In the genomic region with DNA sequence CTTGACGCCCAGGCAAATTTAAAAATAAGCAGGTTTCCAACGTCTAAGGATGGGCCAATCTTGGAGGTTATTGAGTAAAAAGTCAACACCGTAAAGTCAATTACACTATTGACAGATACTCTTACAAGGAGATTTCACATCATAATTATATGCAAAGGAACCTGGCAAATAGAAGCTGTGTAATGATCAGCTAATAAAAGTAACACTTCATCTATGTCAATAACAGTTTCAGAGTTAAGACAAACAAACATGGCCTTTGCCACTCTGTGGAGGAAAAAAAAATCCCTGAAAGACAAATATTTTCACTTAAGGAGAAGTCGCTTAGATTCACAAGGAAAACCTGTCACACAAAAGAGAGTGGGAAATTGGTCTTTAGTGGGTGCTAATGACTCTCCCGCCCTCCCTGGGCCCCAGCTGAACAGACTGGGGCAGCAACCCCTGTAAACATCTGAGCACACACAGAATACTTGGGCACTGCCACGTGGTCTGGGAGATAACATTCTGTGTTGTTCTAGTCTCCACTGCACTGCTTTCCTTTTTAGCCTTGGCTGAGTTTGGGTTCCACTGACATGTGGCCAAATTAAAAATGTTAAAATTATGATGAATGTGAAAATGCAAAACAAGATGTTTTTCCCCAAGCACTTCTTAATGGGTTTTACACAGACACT, we compare ENCODE assay signal across 1 cellular context.
TF ChIP-seq lines count a peak whose summit lies in the region.

No MANE protein-coding gene starts in this region.

TF ChIP-seq in HepG2, 621 proteins besides CTCF, POLR2A, EP300 and RAD21 (continued from another document):
- TF ChIP-seq, protein P1, sequence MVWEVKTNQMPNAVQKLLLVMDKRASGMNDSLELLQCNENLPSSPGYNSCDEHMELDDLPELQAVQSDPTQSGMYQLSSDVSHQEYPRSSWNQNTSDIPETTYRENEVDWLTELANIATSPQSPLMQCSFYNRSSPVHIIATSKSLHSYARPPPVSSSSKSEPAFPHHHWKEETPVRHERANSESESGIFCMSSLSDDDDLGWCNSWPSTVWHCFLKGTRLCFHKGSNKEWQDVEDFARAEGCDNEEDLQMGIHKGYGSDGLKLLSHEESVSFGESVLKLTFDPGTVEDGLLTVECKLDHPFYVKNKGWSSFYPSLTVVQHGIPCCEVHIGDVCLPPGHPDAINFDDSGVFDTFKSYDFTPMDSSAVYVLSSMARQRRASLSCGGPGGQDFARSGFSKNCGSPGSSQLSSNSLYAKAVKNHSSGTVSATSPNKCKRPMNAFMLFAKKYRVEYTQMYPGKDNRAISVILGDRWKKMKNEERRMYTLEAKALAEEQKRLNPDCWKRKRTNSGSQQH (CRISPR knock-in tag; IDR thresholded peaks at IDR 0.05; ENCODE audit: low read depth) = no peak
- TF ChIP-seq NR2F6 (IDR thresholded peaks at IDR 0.05) (0 out of 2 replicates have a peak, but pooled peaks have one; percentile 15), NR2F6 (CRISPR knock-in tag; IDR thresholded peaks at IDR 0.05) (no peak), SMC3 (IDR thresholded peaks at IDR 0.05; ENCODE audit: low read length) (no peak), FOXP1 (IDR thresholded peaks at IDR 0.05) (no peak), FOXP1 (CRISPR knock-in tag; IDR thresholded peaks at IDR 0.05) (peak; percentile 44; the same call in 1 of the 2 replicates), NR2F1 (CRISPR knock-in tag; IDR thresholded peaks at IDR 0.05) (no peak), ATM (IDR thresholded peaks at IDR 0.05; ENCODE audit: borderline replicate concordance) (no peak), FOXA3 (CRISPR knock-in tag; IDR thresholded peaks at IDR 0.05) (0 out of 2 replicates have a peak, but pooled peaks have one; percentile 27), FOXA1 (IDR thresholded peaks at IDR 0.05) (no peak; the same call in 1 of the 2 replicates), FOXA1 (CRISPR knock-in tag; IDR thresholded peaks at IDR 0.05) (0 out of 2 replicates have a peak, but pooled peaks have one; percentile 6), HOXD1 (CRISPR knock-in tag; IDR thresholded peaks at IDR 0.05) (no peak), ZNF460 (CRISPR knock-in tag; IDR thresholded peaks at IDR 0.05; ENCODE audit: borderline replicate concordance) (no peak), FOSL2 (CRISPR knock-in tag; IDR thresholded peaks at IDR 0.05) (no peak), HMG20A (CRISPR knock-in tag; IDR thresholded peaks at IDR 0.05; ENCODE audit: borderline replicate concordance) (no peak), ZNF761 (CRISPR knock-in tag; conservative IDR thresholded peaks at IDR 0.05) (no peak)
- TF ChIP-seq, protein P2, sequence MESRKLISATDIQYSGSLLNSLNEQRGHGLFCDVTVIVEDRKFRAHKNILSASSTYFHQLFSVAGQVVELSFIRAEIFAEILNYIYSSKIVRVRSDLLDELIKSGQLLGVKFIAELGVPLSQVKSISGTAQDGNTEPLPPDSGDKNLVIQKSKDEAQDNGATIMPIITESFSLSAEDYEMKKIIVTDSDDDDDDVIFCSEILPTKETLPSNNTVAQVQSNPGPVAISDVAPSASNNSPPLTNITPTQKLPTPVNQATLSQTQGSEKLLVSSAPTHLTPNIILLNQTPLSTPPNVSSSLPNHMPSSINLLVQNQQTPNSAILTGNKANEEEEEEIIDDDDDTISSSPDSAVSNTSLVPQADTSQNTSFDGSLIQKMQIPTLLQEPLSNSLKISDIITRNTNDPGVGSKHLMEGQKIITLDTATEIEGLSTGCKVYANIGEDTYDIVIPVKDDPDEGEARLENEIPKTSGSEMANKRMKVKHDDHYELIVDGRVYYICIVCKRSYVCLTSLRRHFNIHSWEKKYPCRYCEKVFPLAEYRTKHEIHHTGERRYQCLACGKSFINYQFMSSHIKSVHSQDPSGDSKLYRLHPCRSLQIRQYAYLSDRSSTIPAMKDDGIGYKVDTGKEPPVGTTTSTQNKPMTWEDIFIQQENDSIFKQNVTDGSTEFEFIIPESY (CRISPR knock-in tag; IDR thresholded peaks at IDR 0.05) = no peak
- TF ChIP-seq, protein P3, sequence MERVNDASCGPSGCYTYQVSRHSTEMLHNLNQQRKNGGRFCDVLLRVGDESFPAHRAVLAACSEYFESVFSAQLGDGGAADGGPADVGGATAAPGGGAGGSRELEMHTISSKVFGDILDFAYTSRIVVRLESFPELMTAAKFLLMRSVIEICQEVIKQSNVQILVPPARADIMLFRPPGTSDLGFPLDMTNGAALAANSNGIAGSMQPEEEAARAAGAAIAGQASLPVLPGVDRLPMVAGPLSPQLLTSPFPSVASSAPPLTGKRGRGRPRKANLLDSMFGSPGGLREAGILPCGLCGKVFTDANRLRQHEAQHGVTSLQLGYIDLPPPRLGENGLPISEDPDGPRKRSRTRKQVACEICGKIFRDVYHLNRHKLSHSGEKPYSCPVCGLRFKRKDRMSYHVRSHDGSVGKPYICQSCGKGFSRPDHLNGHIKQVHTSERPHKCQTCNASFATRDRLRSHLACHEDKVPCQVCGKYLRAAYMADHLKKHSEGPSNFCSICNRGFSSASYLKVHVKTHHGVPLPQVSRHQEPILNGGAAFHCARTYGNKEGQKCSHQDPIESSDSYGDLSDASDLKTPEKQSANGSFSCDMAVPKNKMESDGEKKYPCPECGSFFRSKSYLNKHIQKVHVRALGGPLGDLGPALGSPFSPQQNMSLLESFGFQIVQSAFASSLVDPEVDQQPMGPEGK (CRISPR knock-in tag; IDR thresholded peaks at IDR 0.05) = no peak
- TF ChIP-seq, protein P4, sequence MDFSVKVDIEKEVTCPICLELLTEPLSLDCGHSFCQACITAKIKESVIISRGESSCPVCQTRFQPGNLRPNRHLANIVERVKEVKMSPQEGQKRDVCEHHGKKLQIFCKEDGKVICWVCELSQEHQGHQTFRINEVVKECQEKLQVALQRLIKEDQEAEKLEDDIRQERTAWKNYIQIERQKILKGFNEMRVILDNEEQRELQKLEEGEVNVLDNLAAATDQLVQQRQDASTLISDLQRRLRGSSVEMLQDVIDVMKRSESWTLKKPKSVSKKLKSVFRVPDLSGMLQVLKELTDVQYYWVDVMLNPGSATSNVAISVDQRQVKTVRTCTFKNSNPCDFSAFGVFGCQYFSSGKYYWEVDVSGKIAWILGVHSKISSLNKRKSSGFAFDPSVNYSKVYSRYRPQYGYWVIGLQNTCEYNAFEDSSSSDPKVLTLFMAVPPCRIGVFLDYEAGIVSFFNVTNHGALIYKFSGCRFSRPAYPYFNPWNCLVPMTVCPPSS (IDR thresholded peaks at IDR 0.05) = no peak
